9 cellular contexts compared by ENCODE assay signal in genomic region chr4:2135083-2135482, GRCh38.
DNase-seq lines count a peak whose midpoint lies in the region; ATAC-seq and TF ChIP-seq lines count a peak whose summit lies in the region.
"Had no signal": no experiment of that assay in that cellular context is flagged by ENCODE, and none has a peak within 500 bp of the region (broad histone marks: within the 10 kb centered on the region; RNA-seq: fewer than 3 reads in every experiment).

No MANE protein-coding gene starts in this region.

- H3K9me3 ChIP-seq in adipocyte (ENCODE audit: control insufficient read depth, low read length) = peaks cover 25% of the 10 kb centered on the region
- H3K9me3 ChIP-seq in neural cell (ENCODE audit: low read length) = peaks cover 8% of the 10 kb centered on the region

- TF ChIP-seq EP300 in neural cell (conservative IDR thresholded peaks at IDR 0.05; ENCODE audit: poor library complexity, severe bottlenecking) = no peak

- no peak overlapping the region for H3K27ac ChIP-seq in neural cell (ENCODE audit: low read length)

- H3K4me3 ChIP-seq in adipocyte (ENCODE audit: low read length) = no peak overlapping the region
- H3K4me3 ChIP-seq in neural cell (ENCODE audit: low read length) = no peak overlapping the region

- H4K20me1 ChIP-seq in neural cell (ENCODE audit: insufficient read depth) = no peaks in the 10 kb centered on the region

- H3K36me3 ChIP-seq in adipocyte (ENCODE audit: control insufficient read depth, insufficient read depth, low read length, severe bottlenecking) (no peaks in the 10 kb centered on the region), neural cell (ENCODE audit: insufficient read depth, low read length) (no peaks in the 10 kb centered on the region)
- H3K36me3 ChIP-seq: BE2C had no signal

- H2AFZ ChIP-seq in neural cell (ENCODE audit: low read depth, low read length) = no peak overlapping the region

- DNase-seq in NCI-H748 (lab: John Stamatoyannopoulos, UW; ENCODE audit: unreplicated experiment) (peak; percentile 0), NCI-H748 treated with DMSO at 0.1 percent for 48 hours (lab: John Stamatoyannopoulos, UW) (no peak), LHCN-M2 (ENCODE audit: low read depth) (peak; percentile 20), adipocyte (ENCODE audit: low read depth) (peak; percentile 13), COLO668 (lab: John Stamatoyannopoulos, UW; ENCODE audit: unreplicated experiment) (no peak)
- DNase-seq: BE2C had no signal

- H3K27me3 ChIP-seq in adipocyte (replicated peaks; ENCODE audit: control insufficient read depth, insufficient read depth, low read length) (no peaks in the 10 kb centered on the region), neural cell (ENCODE audit: insufficient read depth, low read depth, low read length) (no peaks in the 10 kb centered on the region)
- H3K27me3 ChIP-seq: BE2C had no signal

- no peak overlapping the region for H3K9ac ChIP-seq in adipocyte (ENCODE audit: low read length)
- no peak overlapping the region for H3K9ac ChIP-seq in neural cell (ENCODE audit: low read length)

- no peak overlapping the region for H3K4me2 ChIP-seq in neural cell (ENCODE audit: low read length)

- ATAC-seq in HG03342 (IDR thresholded peaks at IDR 0.05; ENCODE audit: unreplicated experiment) = no peak
- ATAC-seq in GM19395 (IDR thresholded peaks at IDR 0.05; ENCODE audit: unreplicated experiment) = no peak

- H3K9me2 ChIP-seq in neural cell (ENCODE audit: insufficient read depth, low read length) = no peaks in the 10 kb centered on the region

- H3K79me2 ChIP-seq in neural cell (replicated peaks; ENCODE audit: insufficient read depth, low read length) = no peaks in the 10 kb centered on the region

- no peak for TF ChIP-seq RAD21 in neural cell (conservative IDR thresholded peaks at IDR 0.05)

- H3K4me1 ChIP-seq in adipocyte (ENCODE audit: control insufficient read depth, insufficient read depth, low read length) = peaks cover 21% of the 10 kb centered on the region
- H3K4me1 ChIP-seq: BE2C had no signal

- TF ChIP-seq CTCF in neural cell (IDR thresholded peaks at IDR 0.05; ENCODE audit: poor library complexity, severe bottlenecking) = no peak

- no peaks in the 10 kb centered on the region for H3F3A ChIP-seq in neural cell (ENCODE audit: insufficient read depth, low read length, poor library complexity, severe bottlenecking)

TF ChIP-seq in neural cell, 6 proteins besides CTCF, POLR2A, EP300 and RAD21:
- TF ChIP-seq SMC3 (conservative IDR thresholded peaks at IDR 0.05; ENCODE audit: poor library complexity) = no peak
- TF ChIP-seq TAF1 (IDR thresholded peaks at IDR 0.05; ENCODE audit: low read depth) = no peak
- TF ChIP-seq MXI1 (conservative IDR thresholded peaks at IDR 0.05; ENCODE audit: poor library complexity, severe bottlenecking) = no peak
- TF ChIP-seq, protein P1, sequence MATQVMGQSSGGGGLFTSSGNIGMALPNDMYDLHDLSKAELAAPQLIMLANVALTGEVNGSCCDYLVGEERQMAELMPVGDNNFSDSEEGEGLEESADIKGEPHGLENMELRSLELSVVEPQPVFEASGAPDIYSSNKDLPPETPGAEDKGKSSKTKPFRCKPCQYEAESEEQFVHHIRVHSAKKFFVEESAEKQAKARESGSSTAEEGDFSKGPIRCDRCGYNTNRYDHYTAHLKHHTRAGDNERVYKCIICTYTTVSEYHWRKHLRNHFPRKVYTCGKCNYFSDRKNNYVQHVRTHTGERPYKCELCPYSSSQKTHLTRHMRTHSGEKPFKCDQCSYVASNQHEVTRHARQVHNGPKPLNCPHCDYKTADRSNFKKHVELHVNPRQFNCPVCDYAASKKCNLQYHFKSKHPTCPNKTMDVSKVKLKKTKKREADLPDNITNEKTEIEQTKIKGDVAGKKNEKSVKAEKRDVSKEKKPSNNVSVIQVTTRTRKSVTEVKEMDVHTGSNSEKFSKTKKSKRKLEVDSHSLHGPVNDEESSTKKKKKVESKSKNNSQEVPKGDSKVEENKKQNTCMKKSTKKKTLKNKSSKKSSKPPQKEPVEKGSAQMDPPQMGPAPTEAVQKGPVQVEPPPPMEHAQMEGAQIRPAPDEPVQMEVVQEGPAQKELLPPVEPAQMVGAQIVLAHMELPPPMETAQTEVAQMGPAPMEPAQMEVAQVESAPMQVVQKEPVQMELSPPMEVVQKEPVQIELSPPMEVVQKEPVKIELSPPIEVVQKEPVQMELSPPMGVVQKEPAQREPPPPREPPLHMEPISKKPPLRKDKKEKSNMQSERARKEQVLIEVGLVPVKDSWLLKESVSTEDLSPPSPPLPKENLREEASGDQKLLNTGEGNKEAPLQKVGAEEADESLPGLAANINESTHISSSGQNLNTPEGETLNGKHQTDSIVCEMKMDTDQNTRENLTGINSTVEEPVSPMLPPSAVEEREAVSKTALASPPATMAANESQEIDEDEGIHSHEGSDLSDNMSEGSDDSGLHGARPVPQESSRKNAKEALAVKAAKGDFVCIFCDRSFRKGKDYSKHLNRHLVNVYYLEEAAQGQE (IDR thresholded peaks at IDR 0.05; ENCODE audit: borderline replicate concordance) = no peak
- TF ChIP-seq POLR2AphosphoS5 (IDR thresholded peaks at IDR 0.05) = peak; percentile 8
- TF ChIP-seq EZH2 (IDR thresholded peaks at IDR 0.05; ENCODE audit: borderline replicate concordance, insufficient read depth, low read length, poor library complexity, severe bottlenecking) = no peak

Comparison
In these comparisons a context has a peak if more than half of its experiments do, and no peak if none do; other contexts are left out.
1. DNase-seq: peak in NCI-H748 (single experiment), LHCN-M2 (single experiment) and adipocyte (single experiment); none in NCI-H748 treated with DMSO at 0.1 percent for 48 hours (single experiment) and COLO668 (single experiment).